1 cellular context compared by ENCODE assay signal in the genomic region with DNA sequence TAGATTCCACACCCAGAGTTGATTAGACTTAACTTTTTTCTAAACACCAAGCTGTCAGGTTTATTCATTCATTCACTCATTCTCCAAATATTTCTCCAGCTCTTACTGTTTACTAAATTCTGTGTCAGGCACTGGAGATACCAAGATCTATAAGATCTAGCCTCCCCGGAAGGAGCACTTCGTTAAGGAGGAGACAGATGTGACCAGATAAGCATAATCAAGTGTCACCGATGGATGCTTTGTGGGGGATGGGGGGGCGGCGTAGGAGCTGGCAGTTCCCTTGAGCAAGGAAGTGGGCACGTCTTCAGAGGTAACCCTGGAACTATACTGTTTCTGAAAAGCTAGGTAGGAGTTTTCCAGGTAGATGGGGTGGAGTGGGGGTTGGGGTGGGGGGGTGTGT.
TF ChIP-seq lines count a peak whose summit lies in the region.

No MANE protein-coding gene starts in this region.

TF ChIP-seq in K562, 482 proteins besides CTCF, POLR2A, EP300 and RAD21 (continued from another document and continues in another):
- TF ChIP-seq, protein P1, sequence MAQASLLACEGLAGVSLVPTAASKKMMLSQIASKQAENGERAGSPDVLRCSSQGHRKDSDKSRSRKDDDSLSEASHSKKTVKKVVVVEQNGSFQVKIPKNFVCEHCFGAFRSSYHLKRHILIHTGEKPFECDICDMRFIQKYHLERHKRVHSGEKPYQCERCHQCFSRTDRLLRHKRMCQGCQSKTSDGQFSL (CRISPR knock-in tag; IDR thresholded peaks at IDR 0.05): no peak
- TF ChIP-seq, protein P1 (tag; IDR thresholded peaks at IDR 0.05): peak in 1 of 2 experiments; percentile 55; a peak in 2 of 4 replicates
- TF ChIP-seq, protein P2, sequence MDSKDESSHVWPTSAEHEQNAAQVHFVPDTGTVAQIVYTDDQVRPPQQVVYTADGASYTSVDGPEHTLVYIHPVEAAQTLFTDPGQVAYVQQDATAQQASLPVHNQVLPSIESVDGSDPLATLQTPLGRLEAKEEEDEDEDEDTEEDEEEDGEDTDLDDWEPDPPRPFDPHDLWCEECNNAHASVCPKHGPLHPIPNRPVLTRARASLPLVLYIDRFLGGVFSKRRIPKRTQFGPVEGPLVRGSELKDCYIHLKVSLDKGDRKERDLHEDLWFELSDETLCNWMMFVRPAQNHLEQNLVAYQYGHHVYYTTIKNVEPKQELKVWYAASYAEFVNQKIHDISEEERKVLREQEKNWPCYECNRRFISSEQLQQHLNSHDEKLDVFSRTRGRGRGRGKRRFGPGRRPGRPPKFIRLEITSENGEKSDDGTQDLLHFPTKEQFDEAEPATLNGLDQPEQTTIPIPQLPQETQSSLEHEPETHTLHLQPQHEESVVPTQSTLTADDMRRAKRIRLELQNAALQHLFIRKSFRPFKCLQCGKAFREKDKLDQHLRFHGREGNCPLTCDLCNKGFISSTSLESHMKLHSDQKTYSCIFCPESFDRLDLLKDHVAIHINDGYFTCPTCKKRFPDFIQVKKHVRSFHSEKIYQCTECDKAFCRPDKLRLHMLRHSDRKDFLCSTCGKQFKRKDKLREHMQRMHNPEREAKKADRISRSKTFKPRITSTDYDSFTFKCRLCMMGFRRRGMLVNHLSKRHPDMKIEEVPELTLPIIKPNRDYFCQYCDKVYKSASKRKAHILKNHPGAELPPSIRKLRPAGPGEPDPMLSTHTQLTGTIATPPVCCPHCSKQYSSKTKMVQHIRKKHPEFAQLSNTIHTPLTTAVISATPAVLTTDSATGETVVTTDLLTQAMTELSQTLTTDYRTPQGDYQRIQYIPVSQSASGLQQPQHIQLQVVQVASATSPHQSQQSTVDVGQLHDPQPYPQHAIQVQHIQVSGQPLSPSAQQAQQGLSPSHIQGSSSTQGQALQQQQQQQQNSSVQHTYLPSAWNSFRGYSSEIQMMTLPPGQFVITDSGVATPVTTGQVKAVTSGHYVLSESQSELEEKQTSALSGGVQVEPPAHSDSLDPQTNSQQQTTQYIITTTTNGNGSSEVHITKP (IDR thresholded peaks at IDR 0.05; ENCODE audit: partially characterized antibody): no peak
- TF ChIP-seq ELF1 (tag; IDR thresholded peaks at IDR 0.05) (0 out of 2 replicates have a peak, but pooled peaks have one; percentile 47), MAFK (IDR thresholded peaks at IDR 0.05; ENCODE audit: low read length) (no peak), KHSRP (IDR thresholded peaks at IDR 0.05) (no peak), TGIF2 (CRISPR knock-in tag; IDR thresholded peaks at IDR 0.05) (no peak), SREBF1 (IDR thresholded peaks at IDR 0.05; ENCODE audit: borderline replicate concordance, low read depth, low read length) (no peak), TAF9B (IDR thresholded peaks at IDR 0.05; ENCODE audit: partially characterized antibody) (no peak), ARID1B (IDR thresholded peaks at IDR 0.05) (peak; percentile 78), ZNF785 (CRISPR knock-in tag; IDR thresholded peaks at IDR 0.05) (no peak), RCOR1 (IDR thresholded peaks at IDR 0.05; ENCODE audit: borderline replicate concordance in 1 of 2, low read depth in 2 of 2, low read length in 2 of 2) (peak in 1 of 2 experiments; percentile 70; a peak in 2 of 4 replicates), LARP7 (IDR thresholded peaks at IDR 0.05) (no peak), HNRNPK (IDR thresholded peaks at IDR 0.05; ENCODE audit: low read depth, low read length, poor library complexity, severe bottlenecking) (no peak), OTX1 (CRISPR knock-in tag; IDR thresholded peaks at IDR 0.05) (no peak), RNF2 (IDR thresholded peaks at IDR 0.05) (peak; percentile 72; the same call in 1 of the 2 replicates), MAFG (tag; conservative IDR thresholded peaks at IDR 0.05) (no peak), GATAD2A (IDR thresholded peaks at IDR 0.05) (no peak), POLR2B (IDR thresholded peaks at IDR 0.05; ENCODE audit: low read depth, partially characterized antibody) (no peak), ILF3 (IDR thresholded peaks at IDR 0.05; ENCODE audit: borderline replicate concordance) (no peak), MTA1 (IDR thresholded peaks at IDR 0.05; ENCODE audit: borderline replicate concordance) (0 out of 2 replicates have a peak, but pooled peaks have one; percentile 33), CAMTA2 (CRISPR knock-in tag; conservative IDR thresholded peaks at IDR 0.05) (no peak), ZC3H4 (CRISPR knock-in tag; IDR thresholded peaks at IDR 0.05; ENCODE audit: borderline replicate concordance) (no peak), SMAD2 (IDR thresholded peaks at IDR 0.05; ENCODE audit: low read depth, low read length) (no peak), CHD1 (IDR thresholded peaks at IDR 0.05; ENCODE audit: low read length) (no peak), MCM3 (IDR thresholded peaks at IDR 0.05) (no peak), KLF16 (IDR thresholded peaks at IDR 0.05) (peak; percentile 33; the same call in 1 of the 2 replicates), ETV5 (CRISPR knock-in tag; IDR thresholded peaks at IDR 0.05; ENCODE audit: low read depth) (no peak), IRF2 (CRISPR knock-in tag; IDR thresholded peaks at IDR 0.05) (no peak), EZH2 (IDR thresholded peaks at IDR 0.05; ENCODE audit: borderline replicate concordance, low read depth, low read length) (no peak), ZNF57 (CRISPR knock-in tag; IDR thresholded peaks at IDR 0.05) (no peak)
- TF ChIP-seq, protein P3, sequence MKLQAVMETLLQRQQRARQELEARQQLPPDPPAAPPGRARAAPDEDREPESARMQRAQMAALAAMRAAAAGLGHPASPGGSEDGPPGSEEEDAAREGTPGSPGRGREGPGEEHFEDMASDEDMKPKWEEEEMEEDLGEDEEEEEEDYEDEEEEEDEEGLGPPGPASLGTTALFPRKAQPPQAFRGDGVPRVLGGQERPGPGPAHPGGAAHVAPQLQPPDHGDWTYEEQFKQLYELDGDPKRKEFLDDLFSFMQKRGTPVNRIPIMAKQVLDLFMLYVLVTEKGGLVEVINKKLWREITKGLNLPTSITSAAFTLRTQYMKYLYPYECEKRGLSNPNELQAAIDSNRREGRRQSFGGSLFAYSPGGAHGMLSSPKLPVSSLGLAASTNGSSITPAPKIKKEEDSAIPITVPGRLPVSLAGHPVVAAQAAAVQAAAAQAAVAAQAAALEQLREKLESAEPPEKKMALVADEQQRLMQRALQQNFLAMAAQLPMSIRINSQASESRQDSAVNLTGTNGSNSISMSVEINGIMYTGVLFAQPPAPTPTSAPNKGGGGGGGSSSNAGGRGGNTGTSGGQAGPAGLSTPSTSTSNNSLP (IDR thresholded peaks at IDR 0.05; ENCODE audit: borderline replicate concordance, low read depth, low read length): no peak
- TF ChIP-seq, protein P4, sequence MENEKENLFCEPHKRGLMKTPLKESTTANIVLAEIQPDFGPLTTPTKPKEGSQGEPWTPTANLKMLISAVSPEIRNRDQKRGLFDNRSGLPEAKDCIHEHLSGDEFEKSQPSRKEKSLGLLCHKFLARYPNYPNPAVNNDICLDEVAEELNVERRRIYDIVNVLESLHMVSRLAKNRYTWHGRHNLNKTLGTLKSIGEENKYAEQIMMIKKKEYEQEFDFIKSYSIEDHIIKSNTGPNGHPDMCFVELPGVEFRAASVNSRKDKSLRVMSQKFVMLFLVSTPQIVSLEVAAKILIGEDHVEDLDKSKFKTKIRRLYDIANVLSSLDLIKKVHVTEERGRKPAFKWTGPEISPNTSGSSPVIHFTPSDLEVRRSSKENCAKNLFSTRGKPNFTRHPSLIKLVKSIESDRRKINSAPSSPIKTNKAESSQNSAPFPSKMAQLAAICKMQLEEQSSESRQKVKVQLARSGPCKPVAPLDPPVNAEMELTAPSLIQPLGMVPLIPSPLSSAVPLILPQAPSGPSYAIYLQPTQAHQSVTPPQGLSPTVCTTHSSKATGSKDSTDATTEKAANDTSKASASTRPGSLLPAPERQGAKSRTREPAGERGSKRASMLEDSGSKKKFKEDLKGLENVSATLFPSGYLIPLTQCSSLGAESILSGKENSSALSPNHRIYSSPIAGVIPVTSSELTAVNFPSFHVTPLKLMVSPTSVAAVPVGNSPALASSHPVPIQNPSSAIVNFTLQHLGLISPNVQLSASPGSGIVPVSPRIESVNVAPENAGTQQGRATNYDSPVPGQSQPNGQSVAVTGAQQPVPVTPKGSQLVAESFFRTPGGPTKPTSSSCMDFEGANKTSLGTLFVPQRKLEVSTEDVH (IDR thresholded peaks at IDR 0.05; ENCODE audit: low read depth, partially characterized antibody): no peak
- TF ChIP-seq, protein P5, sequence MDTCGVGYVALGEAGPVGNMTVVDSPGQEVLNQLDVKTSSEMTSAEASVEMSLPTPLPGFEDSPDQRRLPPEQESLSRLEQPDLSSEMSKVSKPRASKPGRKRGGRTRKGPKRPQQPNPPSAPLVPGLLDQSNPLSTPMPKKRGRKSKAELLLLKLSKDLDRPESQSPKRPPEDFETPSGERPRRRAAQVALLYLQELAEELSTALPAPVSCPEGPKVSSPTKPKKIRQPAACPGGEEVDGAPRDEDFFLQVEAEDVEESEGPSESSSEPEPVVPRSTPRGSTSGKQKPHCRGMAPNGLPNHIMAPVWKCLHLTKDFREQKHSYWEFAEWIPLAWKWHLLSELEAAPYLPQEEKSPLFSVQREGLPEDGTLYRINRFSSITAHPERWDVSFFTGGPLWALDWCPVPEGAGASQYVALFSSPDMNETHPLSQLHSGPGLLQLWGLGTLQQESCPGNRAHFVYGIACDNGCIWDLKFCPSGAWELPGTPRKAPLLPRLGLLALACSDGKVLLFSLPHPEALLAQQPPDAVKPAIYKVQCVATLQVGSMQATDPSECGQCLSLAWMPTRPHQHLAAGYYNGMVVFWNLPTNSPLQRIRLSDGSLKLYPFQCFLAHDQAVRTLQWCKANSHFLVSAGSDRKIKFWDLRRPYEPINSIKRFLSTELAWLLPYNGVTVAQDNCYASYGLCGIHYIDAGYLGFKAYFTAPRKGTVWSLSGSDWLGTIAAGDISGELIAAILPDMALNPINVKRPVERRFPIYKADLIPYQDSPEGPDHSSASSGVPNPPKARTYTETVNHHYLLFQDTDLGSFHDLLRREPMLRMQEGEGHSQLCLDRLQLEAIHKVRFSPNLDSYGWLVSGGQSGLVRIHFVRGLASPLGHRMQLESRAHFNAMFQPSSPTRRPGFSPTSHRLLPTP (IDR thresholded peaks at IDR 0.05; ENCODE audit: borderline replicate concordance, extremely low read depth, insufficient read length): no peak
- TF ChIP-seq, protein P6, sequence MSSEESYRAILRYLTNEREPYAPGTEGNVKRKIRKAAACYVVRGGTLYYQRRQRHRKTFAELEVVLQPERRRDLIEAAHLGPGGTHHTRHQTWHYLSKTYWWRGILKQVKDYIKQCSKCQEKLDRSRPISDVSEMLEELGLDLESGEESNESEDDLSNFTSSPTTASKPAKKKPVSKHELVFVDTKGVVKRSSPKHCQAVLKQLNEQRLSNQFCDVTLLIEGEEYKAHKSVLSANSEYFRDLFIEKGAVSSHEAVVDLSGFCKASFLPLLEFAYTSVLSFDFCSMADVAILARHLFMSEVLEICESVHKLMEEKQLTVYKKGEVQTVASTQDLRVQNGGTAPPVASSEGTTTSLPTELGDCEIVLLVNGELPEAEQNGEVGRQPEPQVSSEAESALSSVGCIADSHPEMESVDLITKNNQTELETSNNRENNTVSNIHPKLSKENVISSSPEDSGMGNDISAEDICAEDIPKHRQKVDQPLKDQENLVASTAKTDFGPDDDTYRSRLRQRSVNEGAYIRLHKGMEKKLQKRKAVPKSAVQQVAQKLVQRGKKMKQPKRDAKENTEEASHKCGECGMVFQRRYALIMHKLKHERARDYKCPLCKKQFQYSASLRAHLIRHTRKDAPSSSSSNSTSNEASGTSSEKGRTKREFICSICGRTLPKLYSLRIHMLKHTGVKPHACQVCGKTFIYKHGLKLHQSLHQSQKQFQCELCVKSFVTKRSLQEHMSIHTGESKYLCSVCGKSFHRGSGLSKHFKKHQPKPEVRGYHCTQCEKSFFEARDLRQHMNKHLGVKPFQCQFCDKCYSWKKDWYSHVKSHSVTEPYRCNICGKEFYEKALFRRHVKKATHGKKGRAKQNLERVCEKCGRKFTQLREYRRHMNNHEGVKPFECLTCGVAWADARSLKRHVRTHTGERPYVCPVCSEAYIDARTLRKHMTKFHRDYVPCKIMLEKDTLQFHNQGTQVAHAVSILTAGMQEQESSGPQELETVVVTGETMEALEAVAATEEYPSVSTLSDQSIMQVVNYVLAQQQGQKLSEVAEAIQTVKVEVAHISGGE (CRISPR knock-in tag; IDR thresholded peaks at IDR 0.05): no peak
- TF ChIP-seq, protein P7, sequence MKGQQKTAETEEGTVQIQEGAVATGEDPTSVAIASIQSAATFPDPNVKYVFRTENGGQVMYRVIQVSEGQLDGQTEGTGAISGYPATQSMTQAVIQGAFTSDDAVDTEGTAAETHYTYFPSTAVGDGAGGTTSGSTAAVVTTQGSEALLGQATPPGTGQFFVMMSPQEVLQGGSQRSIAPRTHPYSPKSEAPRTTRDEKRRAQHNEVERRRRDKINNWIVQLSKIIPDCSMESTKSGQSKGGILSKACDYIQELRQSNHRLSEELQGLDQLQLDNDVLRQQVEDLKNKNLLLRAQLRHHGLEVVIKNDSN (CRISPR knock-in tag; IDR thresholded peaks at IDR 0.05): no peak
- TF ChIP-seq, protein P8, sequence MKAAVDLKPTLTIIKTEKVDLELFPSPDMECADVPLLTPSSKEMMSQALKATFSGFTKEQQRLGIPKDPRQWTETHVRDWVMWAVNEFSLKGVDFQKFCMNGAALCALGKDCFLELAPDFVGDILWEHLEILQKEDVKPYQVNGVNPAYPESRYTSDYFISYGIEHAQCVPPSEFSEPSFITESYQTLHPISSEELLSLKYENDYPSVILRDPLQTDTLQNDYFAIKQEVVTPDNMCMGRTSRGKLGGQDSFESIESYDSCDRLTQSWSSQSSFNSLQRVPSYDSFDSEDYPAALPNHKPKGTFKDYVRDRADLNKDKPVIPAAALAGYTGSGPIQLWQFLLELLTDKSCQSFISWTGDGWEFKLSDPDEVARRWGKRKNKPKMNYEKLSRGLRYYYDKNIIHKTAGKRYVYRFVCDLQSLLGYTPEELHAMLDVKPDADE (conservative IDR thresholded peaks at IDR 0.05; ENCODE audit: control insufficient read depth, low read depth, low read length): no peak
- TF ChIP-seq, protein P9, sequence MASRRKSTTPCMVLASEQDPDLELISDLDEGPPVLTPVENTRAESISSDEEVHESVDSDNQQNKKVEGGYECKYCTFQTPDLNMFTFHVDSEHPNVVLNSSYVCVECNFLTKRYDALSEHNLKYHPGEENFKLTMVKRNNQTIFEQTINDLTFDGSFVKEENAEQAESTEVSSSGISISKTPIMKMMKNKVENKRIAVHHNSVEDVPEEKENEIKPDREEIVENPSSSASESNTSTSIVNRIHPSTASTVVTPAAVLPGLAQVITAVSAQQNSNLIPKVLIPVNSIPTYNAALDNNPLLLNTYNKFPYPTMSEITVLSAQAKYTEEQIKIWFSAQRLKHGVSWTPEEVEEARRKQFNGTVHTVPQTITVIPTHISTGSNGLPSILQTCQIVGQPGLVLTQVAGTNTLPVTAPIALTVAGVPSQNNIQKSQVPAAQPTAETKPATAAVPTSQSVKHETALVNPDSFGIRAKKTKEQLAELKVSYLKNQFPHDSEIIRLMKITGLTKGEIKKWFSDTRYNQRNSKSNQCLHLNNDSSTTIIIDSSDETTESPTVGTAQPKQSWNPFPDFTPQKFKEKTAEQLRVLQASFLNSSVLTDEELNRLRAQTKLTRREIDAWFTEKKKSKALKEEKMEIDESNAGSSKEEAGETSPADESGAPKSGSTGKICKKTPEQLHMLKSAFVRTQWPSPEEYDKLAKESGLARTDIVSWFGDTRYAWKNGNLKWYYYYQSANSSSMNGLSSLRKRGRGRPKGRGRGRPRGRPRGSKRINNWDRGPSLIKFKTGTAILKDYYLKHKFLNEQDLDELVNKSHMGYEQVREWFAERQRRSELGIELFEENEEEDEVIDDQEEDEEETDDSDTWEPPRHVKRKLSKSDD (conservative IDR thresholded peaks at IDR 0.05; ENCODE audit: low read length): no peak
